ENCODE assay signal across 9 cellular contexts in genomic region chr16:29148867-29149272, GRCh38.
A peak's percentile ranks its signal among the peaks of the same experiment; 100 is the strongest.
DNase-seq lines count a peak whose midpoint lies in the region; ATAC-seq lines count a peak whose summit lies in the region.
"Had no signal": no experiment of that assay in that cellular context is flagged by ENCODE, and none has a peak within 500 bp of the region (broad histone marks: within the 10 kb centered on the region; RNA-seq: fewer than 3 reads in every experiment).

No MANE protein-coding gene starts in this region.

- H3K9me3 Mint-ChIP-seq in activated naive CD4-positive, alpha-beta T cell treated with anti-CD3 and anti-CD28 coated beads, Interleukin-2, amount 10 ng/mL, durations not matched to agents 7 days and 5 days: peaks cover 2% of the 10 kb centered on the region
- H3K9me3 Mint-ChIP-seq in stimulated activated naive CD8-positive, alpha-beta T cell treated with anti-CD3 and anti-CD28 coated beads, Interleukin-15, Interleukin-2, amounts not matched to agents 100 ng/mL and 50 ng/mL, for 24 hours: no peaks in the 10 kb centered on the region

- H3K36me3 Mint-ChIP-seq in activated naive CD4-positive, alpha-beta T cell treated with anti-CD3 and anti-CD28 coated beads, Interleukin-2, amount 10 ng/mL, durations not matched to agents 7 days and 5 days: peaks cover 30% of the 10 kb centered on the region
- peaks cover 25% of the 10 kb centered on the region for H3K36me3 Mint-ChIP-seq in stimulated activated naive CD8-positive, alpha-beta T cell treated with anti-CD3 and anti-CD28 coated beads, Interleukin-15, Interleukin-2, amounts not matched to agents 100 ng/mL and 50 ng/mL, for 24 hours (ENCODE audit: low read depth)

- no peak overlapping the region for H4K8ac ChIP-seq in neuronal stem cell (ENCODE audit: low read depth, low read length)

- H3K9me3 ChIP-seq in neuronal stem cell (replicated peaks in 1 of 2; ENCODE audit: control insufficient read depth in 2 of 2, insufficient read depth in 1 of 2, low read depth in 1 of 2, low read length in 2 of 2): no peaks in the 10 kb centered on the region

- H3K36me3 ChIP-seq in neuronal stem cell (replicated peaks in 1 of 2; ENCODE audit: control insufficient read depth in 2 of 2, insufficient read depth in 2 of 2, low read length in 2 of 2): no peaks in the 10 kb centered on the region

- H4K91ac ChIP-seq in neuronal stem cell (ENCODE audit: low read depth, low read length, poor library complexity): no peak overlapping the region

- no peak overlapping the region for H3K23ac ChIP-seq in neuronal stem cell (ENCODE audit: low read depth, low read length, poor library complexity)

- ATAC-seq in GM21619 (IDR thresholded peaks at IDR 0.05; ENCODE audit: unreplicated experiment) (no peak), GM21515 (IDR thresholded peaks at IDR 0.05; ENCODE audit: unreplicated experiment) (no peak)

- H2AK5ac ChIP-seq in neuronal stem cell (ENCODE audit: low read depth, low read length): peak overlapping the region; percentile 46

- no peaks in the 10 kb centered on the region for H3K27me3 Mint-ChIP-seq in activated naive CD4-positive, alpha-beta T cell treated with anti-CD3 and anti-CD28 coated beads, Interleukin-2, amount 10 ng/mL, durations not matched to agents 7 days and 5 days
- no peaks in the 10 kb centered on the region for H3K27me3 Mint-ChIP-seq in stimulated activated naive CD8-positive, alpha-beta T cell treated with anti-CD3 and anti-CD28 coated beads, Interleukin-15, Interleukin-2, amounts not matched to agents 100 ng/mL and 50 ng/mL, for 24 hours

- no peak overlapping the region for H3K4me3 ChIP-seq in neuronal stem cell (ENCODE audit: low read length in 2 of 2)

- peak overlapping the region; percentile 80 for H2AFZ ChIP-seq in neuronal stem cell (ENCODE audit: low read length)

- peaks cover 77% of the 10 kb centered on the region for H3K4me1 Mint-ChIP-seq in activated naive CD4-positive, alpha-beta T cell treated with anti-CD3 and anti-CD28 coated beads, Interleukin-2, amount 10 ng/mL, durations not matched to agents 7 days and 5 days
- H3K4me1 Mint-ChIP-seq in stimulated activated naive CD8-positive, alpha-beta T cell treated with anti-CD3 and anti-CD28 coated beads, Interleukin-15, Interleukin-2, amounts not matched to agents 100 ng/mL and 50 ng/mL, for 24 hours (ENCODE audit: low read depth): peaks cover 47% of the 10 kb centered on the region

- H3K14ac ChIP-seq in neuronal stem cell (ENCODE audit: low read length): no peak overlapping the region

- H3K4ac ChIP-seq in neuronal stem cell (ENCODE audit: low read length): no peak overlapping the region

- H3K4me3 Mint-ChIP-seq in activated naive CD4-positive, alpha-beta T cell treated with anti-CD3 and anti-CD28 coated beads, Interleukin-2, amount 10 ng/mL, durations not matched to agents 7 days and 5 days: peak overlapping the region; percentile 22
- peak overlapping the region; percentile 41 for H3K4me3 Mint-ChIP-seq in stimulated activated naive CD8-positive, alpha-beta T cell treated with anti-CD3 and anti-CD28 coated beads, Interleukin-15, Interleukin-2, amounts not matched to agents 100 ng/mL and 50 ng/mL, for 24 hours

- no CpG with 5 or more reads among the region's 15 CpGs for WGBS in neuronal stem cell (ENCODE audit: extremely low coverage in 2 of 2, insufficient read length in 2 of 2, insufficient replicate concordance in 1 of 2), 2 donors

- DNase-seq in activated CD4-positive, alpha-beta T cell treated with anti-CD3 and anti-CD28 coated beads for 24 hours (ENCODE audit: low read depth in 2 of 2): peak; percentile 8 to 31
- peak; percentile 92 for DNase-seq in activated naive CD4-positive, alpha-beta T cell treated with anti-CD3 and anti-CD28 coated beads, Interleukin-2, amount 10 ng/mL, durations not matched to agents 7 days and 5 days
- no peak for DNase-seq in neuronal stem cell (ENCODE audit: low spot score)
- DNase-seq in amniotic stem cell (lab: John Stamatoyannopoulos, UW): no peak
- DNase-seq in OCI-M1 (lab: John Stamatoyannopoulos, UW): no peak
- DNase-seq: NCI-H1694 had no signal

- H3K27ac Mint-ChIP-seq in activated naive CD4-positive, alpha-beta T cell treated with anti-CD3 and anti-CD28 coated beads, Interleukin-2, amount 10 ng/mL, durations not matched to agents 7 days and 5 days: peak overlapping the region; percentile 95
- H3K27ac Mint-ChIP-seq in stimulated activated naive CD8-positive, alpha-beta T cell treated with anti-CD3 and anti-CD28 coated beads, Interleukin-15, Interleukin-2, amounts not matched to agents 100 ng/mL and 50 ng/mL, for 24 hours: peak overlapping the region; percentile 37

- no peak overlapping the region for H2BK12ac ChIP-seq in neuronal stem cell (ENCODE audit: low read length)

- H2BK15ac ChIP-seq in neuronal stem cell (ENCODE audit: low read length): peak overlapping the region; percentile 67

- H3K9ac ChIP-seq in neuronal stem cell (ENCODE audit: low read depth, low read length, poor library complexity): no peak overlapping the region

- no peak overlapping the region for H2BK120ac ChIP-seq in neuronal stem cell (ENCODE audit: low read depth, low read length)

- H3K4me1 ChIP-seq in neuronal stem cell (ENCODE audit: control insufficient read depth in 2 of 2, insufficient read depth in 1 of 2, low read depth in 1 of 2, low read length in 2 of 2): no peaks in the 10 kb centered on the region

- no peak overlapping the region for H2BK5ac ChIP-seq in neuronal stem cell (ENCODE audit: low read length)

- H3K18ac ChIP-seq in neuronal stem cell (ENCODE audit: low read length): peak overlapping the region; percentile 48

- H3K4me2 ChIP-seq in neuronal stem cell (ENCODE audit: insufficient read depth, low read length, poor library complexity, severe bottlenecking): no peak overlapping the region

- CTCF ChIA-PET in activated naive CD4-positive, alpha-beta T cell treated with anti-CD3 and anti-CD28 coated beads, Interleukin-2, amount 10 ng/mL, durations not matched to agents 7 days and 5 days (lab: Charles Lee): no interaction called here

- H3K79me1 ChIP-seq in neuronal stem cell (ENCODE audit: low read depth, low read length): no peaks in the 10 kb centered on the region

- H3K27ac ChIP-seq in neuronal stem cell (replicated peaks; ENCODE audit: low read length): no peak overlapping the region

- H3K27me3 ChIP-seq in neuronal stem cell (ENCODE audit: control insufficient read depth in 3 of 3, insufficient read depth in 3 of 3, low read depth in 1 of 3, low read length in 3 of 3): no peaks in the 10 kb centered on the region

Comparison
In these comparisons a context has a peak if more than half of its experiments do, and no peak if none do; other contexts are left out.
1. DNase-seq: peak in activated CD4-positive, alpha-beta T cell treated with anti-CD3 and anti-CD28 coated beads for 24 hours (2 of 2) and activated naive CD4-positive, alpha-beta T cell treated with anti-CD3 and anti-CD28 coated beads, Interleukin-2, amount 10 ng/mL, durations not matched to agents 7 days and 5 days (single experiment); none in neuronal stem cell (single experiment), amniotic stem cell (single experiment) and OCI-M1 (single experiment).